In the genomic region with DNA sequence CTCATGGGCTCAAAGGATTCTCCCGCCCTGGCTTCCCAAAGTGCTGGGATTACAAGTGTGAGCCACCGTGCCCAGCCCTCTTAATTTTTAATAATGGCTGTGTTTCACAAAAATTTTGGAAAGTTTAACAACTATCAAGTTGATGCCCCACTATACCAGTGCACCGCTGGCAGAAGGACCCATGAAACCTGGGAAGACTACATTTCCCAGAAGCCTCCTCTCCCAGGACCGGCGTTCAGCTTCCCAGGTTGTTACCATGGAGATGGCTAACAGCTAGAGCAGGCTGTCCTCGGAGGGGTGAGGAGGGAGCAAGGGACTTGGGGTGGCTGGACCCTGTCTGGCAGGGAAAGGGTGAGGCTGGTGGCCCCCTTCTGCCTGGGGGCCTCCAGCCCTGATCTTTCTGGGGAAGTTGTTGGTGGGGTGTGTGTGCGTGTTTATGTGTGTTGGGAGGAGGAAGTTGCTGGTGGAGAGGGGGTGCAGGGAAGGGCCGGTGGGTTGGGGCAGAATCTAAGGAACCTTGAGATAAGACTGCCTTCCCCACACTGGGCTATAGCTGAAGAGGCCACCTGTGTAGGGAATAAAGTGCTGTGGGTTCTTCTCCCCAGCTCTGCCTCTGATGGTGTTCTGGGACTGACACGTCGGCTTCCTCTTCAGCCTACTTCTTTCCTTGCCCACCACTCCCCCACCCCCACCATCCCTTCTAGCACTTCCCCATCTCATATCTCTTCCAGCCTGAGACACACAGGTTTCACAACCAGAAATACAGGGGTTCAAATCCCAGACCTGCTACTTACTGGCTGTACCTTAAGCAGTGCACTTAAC, we compare ENCODE assay signal across 1 cellular context.
A peak's percentile ranks its signal among the peaks of the same experiment; 100 is the strongest.
TF ChIP-seq lines count a peak whose summit lies in the region.

A gene with protein sequence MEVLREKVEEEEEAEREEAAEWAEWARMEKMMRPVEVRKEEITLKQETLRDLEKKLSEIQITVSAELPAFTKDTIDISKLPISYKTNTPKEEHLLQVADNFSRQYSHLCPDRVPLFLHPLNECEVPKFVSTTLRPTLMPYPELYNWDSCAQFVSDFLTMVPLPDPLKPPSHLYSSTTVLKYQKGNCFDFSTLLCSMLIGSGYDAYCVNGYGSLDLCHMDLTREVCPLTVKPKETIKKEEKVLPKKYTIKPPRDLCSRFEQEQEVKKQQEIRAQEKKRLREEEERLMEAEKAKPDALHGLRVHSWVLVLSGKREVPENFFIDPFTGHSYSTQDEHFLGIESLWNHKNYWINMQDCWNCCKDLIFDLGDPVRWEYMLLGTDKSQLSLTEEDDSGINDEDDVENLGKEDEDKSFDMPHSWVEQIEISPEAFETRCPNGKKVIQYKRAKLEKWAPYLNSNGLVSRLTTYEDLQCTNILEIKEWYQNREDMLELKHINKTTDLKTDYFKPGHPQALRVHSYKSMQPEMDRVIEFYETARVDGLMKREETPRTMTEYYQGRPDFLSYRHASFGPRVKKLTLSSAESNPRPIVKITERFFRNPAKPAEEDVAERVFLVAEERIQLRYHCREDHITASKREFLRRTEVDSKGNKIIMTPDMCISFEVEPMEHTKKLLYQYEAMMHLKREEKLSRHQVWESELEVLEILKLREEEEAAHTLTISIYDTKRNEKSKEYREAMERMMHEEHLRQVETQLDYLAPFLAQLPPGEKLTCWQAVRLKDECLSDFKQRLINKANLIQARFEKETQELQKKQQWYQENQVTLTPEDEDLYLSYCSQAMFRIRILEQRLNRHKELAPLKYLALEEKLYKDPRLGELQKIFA (plus strand): TSS at position 251 of the 822 bp plus-strand sequence. CDS start 3,144 bp downstream, outside the sequence.

TF ChIP-seq in K562, 482 proteins besides CTCF, POLR2A, EP300 and RAD21 (continued from another document and continues in another):
- TF ChIP-seq CREB3L1 (IDR thresholded peaks at IDR 0.05; ENCODE audit: borderline replicate concordance, low read depth) (no peak), PML (IDR thresholded peaks at IDR 0.05; ENCODE audit: low read length) (no peak), FOS (IDR thresholded peaks at IDR 0.05; ENCODE audit: extremely low read depth, insufficient read length) (no peak), SAFB2 (IDR thresholded peaks at IDR 0.05; ENCODE audit: borderline replicate concordance, low read depth, low read length, severe bottlenecking) (no peak), STAT5A (IDR thresholded peaks at IDR 0.05; ENCODE audit: borderline replicate concordance, low read length) (no peak), DIDO1 (tag; IDR thresholded peaks at IDR 0.05; ENCODE audit: low read depth) (no peak), RFX1 (IDR thresholded peaks at IDR 0.05) (peak; percentile 97), BRD4 (IDR thresholded peaks at IDR 0.05) (no peak), SIRT6 (IDR thresholded peaks at IDR 0.05; ENCODE audit: low read depth, low read length) (no peak), ATF4 (CRISPR knock-in tag; IDR thresholded peaks at IDR 0.05) (no peak), SRSF7 (optimal IDR thresholded peaks at IDR 0.05; ENCODE audit: low read depth, low read length) (no peak), NR4A1 (CRISPR knock-in tag; IDR thresholded peaks at IDR 0.05) (no peak), NR4A1 (tag; IDR thresholded peaks at IDR 0.05) (no peak), U2AF1 (optimal IDR thresholded peaks at IDR 0.05; ENCODE audit: low read depth, low read length) (no peak), PHB2 (IDR thresholded peaks at IDR 0.05; ENCODE audit: low read depth) (no peak), CREB5 (CRISPR knock-in tag; IDR thresholded peaks at IDR 0.05) (no peak), ZNF174 (CRISPR knock-in tag; IDR thresholded peaks at IDR 0.05) (no peak), ERF (CRISPR knock-in tag; IDR thresholded peaks at IDR 0.05) (no peak), TAF9B (IDR thresholded peaks at IDR 0.05; ENCODE audit: partially characterized antibody) (no peak), GTF2A2 (tag; IDR thresholded peaks at IDR 0.05) (no peak), ELF1 (tag; IDR thresholded peaks at IDR 0.05) (peak; percentile 48; the same call in 1 of the 2 replicates), NKRF (IDR thresholded peaks at IDR 0.05; ENCODE audit: borderline replicate concordance) (peak; percentile 65; the same call in 1 of the 2 replicates), ZNF639 (CRISPR knock-in tag; conservative IDR thresholded peaks at IDR 0.05 in 1 of 2, IDR thresholded peaks at IDR 0.05 in 1 of 2) (no peak), MED1 (CRISPR knock-in tag; IDR thresholded peaks at IDR 0.05; ENCODE audit: borderline replicate concordance) (no peak), HCFC1 (IDR thresholded peaks at IDR 0.05; ENCODE audit: low read depth, low read length) (peak; percentile 92), SUPT5H (IDR thresholded peaks at IDR 0.05) (no peak)
- TF ChIP-seq, protein P1, sequence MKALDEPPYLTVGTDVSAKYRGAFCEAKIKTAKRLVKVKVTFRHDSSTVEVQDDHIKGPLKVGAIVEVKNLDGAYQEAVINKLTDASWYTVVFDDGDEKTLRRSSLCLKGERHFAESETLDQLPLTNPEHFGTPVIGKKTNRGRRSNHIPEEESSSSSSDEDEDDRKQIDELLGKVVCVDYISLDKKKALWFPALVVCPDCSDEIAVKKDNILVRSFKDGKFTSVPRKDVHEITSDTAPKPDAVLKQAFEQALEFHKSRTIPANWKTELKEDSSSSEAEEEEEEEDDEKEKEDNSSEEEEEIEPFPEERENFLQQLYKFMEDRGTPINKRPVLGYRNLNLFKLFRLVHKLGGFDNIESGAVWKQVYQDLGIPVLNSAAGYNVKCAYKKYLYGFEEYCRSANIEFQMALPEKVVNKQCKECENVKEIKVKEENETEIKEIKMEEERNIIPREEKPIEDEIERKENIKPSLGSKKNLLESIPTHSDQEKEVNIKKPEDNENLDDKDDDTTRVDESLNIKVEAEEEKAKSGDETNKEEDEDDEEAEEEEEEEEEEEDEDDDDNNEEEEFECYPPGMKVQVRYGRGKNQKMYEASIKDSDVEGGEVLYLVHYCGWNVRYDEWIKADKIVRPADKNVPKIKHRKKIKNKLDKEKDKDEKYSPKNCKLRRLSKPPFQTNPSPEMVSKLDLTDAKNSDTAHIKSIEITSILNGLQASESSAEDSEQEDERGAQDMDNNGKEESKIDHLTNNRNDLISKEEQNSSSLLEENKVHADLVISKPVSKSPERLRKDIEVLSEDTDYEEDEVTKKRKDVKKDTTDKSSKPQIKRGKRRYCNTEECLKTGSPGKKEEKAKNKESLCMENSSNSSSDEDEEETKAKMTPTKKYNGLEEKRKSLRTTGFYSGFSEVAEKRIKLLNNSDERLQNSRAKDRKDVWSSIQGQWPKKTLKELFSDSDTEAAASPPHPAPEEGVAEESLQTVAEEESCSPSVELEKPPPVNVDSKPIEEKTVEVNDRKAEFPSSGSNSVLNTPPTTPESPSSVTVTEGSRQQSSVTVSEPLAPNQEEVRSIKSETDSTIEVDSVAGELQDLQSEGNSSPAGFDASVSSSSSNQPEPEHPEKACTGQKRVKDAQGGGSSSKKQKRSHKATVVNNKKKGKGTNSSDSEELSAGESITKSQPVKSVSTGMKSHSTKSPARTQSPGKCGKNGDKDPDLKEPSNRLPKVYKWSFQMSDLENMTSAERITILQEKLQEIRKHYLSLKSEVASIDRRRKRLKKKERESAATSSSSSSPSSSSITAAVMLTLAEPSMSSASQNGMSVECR (CRISPR knock-in tag; IDR thresholded peaks at IDR 0.05): no peak
- TF ChIP-seq, protein P2, sequence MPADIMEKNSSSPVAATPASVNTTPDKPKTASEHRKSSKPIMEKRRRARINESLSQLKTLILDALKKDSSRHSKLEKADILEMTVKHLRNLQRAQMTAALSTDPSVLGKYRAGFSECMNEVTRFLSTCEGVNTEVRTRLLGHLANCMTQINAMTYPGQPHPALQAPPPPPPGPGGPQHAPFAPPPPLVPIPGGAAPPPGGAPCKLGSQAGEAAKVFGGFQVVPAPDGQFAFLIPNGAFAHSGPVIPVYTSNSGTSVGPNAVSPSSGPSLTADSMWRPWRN (IDR thresholded peaks at IDR 0.05; ENCODE audit: low read depth): no peak
- TF ChIP-seq, protein P3, sequence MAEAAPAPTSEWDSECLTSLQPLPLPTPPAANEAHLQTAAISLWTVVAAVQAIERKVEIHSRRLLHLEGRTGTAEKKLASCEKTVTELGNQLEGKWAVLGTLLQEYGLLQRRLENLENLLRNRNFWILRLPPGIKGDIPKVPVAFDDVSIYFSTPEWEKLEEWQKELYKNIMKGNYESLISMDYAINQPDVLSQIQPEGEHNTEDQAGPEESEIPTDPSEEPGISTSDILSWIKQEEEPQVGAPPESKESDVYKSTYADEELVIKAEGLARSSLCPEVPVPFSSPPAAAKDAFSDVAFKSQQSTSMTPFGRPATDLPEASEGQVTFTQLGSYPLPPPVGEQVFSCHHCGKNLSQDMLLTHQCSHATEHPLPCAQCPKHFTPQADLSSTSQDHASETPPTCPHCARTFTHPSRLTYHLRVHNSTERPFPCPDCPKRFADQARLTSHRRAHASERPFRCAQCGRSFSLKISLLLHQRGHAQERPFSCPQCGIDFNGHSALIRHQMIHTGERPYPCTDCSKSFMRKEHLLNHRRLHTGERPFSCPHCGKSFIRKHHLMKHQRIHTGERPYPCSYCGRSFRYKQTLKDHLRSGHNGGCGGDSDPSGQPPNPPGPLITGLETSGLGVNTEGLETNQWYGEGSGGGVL (CRISPR knock-in tag; IDR thresholded peaks at IDR 0.05): no peak
- TF ChIP-seq, protein P4, sequence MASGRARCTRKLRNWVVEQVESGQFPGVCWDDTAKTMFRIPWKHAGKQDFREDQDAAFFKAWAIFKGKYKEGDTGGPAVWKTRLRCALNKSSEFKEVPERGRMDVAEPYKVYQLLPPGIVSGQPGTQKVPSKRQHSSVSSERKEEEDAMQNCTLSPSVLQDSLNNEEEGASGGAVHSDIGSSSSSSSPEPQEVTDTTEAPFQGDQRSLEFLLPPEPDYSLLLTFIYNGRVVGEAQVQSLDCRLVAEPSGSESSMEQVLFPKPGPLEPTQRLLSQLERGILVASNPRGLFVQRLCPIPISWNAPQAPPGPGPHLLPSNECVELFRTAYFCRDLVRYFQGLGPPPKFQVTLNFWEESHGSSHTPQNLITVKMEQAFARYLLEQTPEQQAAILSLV (tag; IDR thresholded peaks at IDR 0.05): no peak
